Comparison of ENCODE assay signal across 12 cellular contexts in genomic region chr3:188881954-188882641, GRCh38.
DNase-seq lines count a peak whose midpoint lies in the region; TF ChIP-seq lines count a peak whose summit lies in the region.
"Had no signal": no experiment of that assay in that cellular context is flagged by ENCODE, and none has a peak within 500 bp of the region (broad histone marks: within the 10 kb centered on the region; RNA-seq: fewer than 3 reads in every experiment).

No MANE protein-coding gene starts in this region.

- H3K27ac Mint-ChIP-seq in osteocyte (ENCODE audit: unreplicated experiment) (peak overlapping the region; percentile 74), progenitor cell of endocrine pancreas (no peak overlapping the region)
- H3K27ac Mint-ChIP-seq: stimulated activated naive B cell treated with anti-CD40 and anti-IgM and Interleukin-4, amounts not matched to agents 10 μg/mL and 1 μg/mL and 100 μg/mL, for 72 hours had no signal

- POLR2A ChIA-PET in PC-9 (lab: Charles Lee; ENCODE audit: unreplicated experiment) = interaction anchor here (0.6 to 1.2 kb wide), 5 partner anchors 9 to 1478 kb away, joined by 3 to 11 read pairs (median 3); no protein-coding TSS in a partner anchor

- H3K4me1 Mint-ChIP-seq in osteocyte (ENCODE audit: unreplicated experiment) (peaks cover 19% of the 10 kb centered on the region), progenitor cell of endocrine pancreas (ENCODE audit: low read depth) (peaks cover 4% of the 10 kb centered on the region)

- no peak overlapping the region for H3K4me3 ChIP-seq in PC-9
- no peak overlapping the region for H3K4me3 ChIP-seq in epithelial cell of proximal tubule (ENCODE audit: low read depth, low read length)
- H3K4me3 ChIP-seq: spleen had no signal

- H3K79me2 ChIP-seq in PC-9 (ENCODE audit: low read depth) = no peaks in the 10 kb centered on the region

- H3K27me3 Mint-ChIP-seq in osteocyte (ENCODE audit: unreplicated experiment) (no peaks in the 10 kb centered on the region), progenitor cell of endocrine pancreas (no peaks in the 10 kb centered on the region)
- H3K27me3 Mint-ChIP-seq: stimulated activated naive B cell treated with anti-CD40 and anti-IgM and Interleukin-4, amounts not matched to agents 10 μg/mL and 1 μg/mL and 100 μg/mL, for 72 hours had no signal

- no TSS peak for BruUV-seq in PC-9 (replicated peaks; lab: Mats Ljungman, UMichigan)

- peak overlapping the region; percentile 51 for H3K4me2 ChIP-seq in PC-9

- DNase-seq in Daoy (ENCODE audit: low read depth) (peak; percentile 76), PC-9 (peak in 1 of 2 experiments; percentile 96), epithelial cell of proximal tubule (ENCODE audit: low read depth) (peak; percentile 29), osteocyte (ENCODE audit: extremely low spot score, unreplicated experiment) (no peak), NCI-H748 (lab: John Stamatoyannopoulos, UW; ENCODE audit: unreplicated experiment) (no peak), putamen (ENCODE audit: low spot score) (no peak), NCI-H146 treated with DMSO at 0.1 percent for 48 hours (lab: John Stamatoyannopoulos, UW; ENCODE audit: unreplicated experiment) (no peak), progenitor cell of endocrine pancreas (ENCODE audit: low spot score, unreplicated experiment) (no peak)
- DNase-seq: DMS79 treated with DMSO at 0.1 percent for 48 hours; NCI-H526 treated with DMSO at 0.1 percent for 48 hours; spleen; stimulated activated naive B cell treated with anti-CD40 and anti-IgM and Interleukin-4, amounts not matched to agents 10 μg/mL and 1 μg/mL and 100 μg/mL, for 72 hours had no signal

- H3K4me3 Mint-ChIP-seq in osteocyte (ENCODE audit: unreplicated experiment) (no peak overlapping the region), progenitor cell of endocrine pancreas (ENCODE audit: low read depth) (no peak overlapping the region)
- H3K4me3 Mint-ChIP-seq: stimulated activated naive B cell treated with anti-CD40 and anti-IgM and Interleukin-4, amounts not matched to agents 10 μg/mL and 1 μg/mL and 100 μg/mL, for 72 hours had no signal

- CTCF ChIA-PET in PC-9 (lab: Charles Lee) = interaction anchor here (0.9 to 1.8 kb wide), 5 partner anchors 18 to 1144 kb away, joined by 3 to 8 read pairs (median 4); no protein-coding TSS in a partner anchor

- intact Hi-C loops in PC-9 (cut with micrococcal nuclease; ENCODE audit: unreplicated experiment) = loop anchor here (1.0 to 5.0 kb wide), 5 partner anchors 65 to 1145 kb away; no protein-coding TSS in a partner anchor

- no peaks in the 10 kb centered on the region for H3K9me2 ChIP-seq in PC-9 (ENCODE audit: insufficient read depth)

- H3K27ac ChIP-seq in PC-9 = peak overlapping the region; percentile 57

- H3K4me1 ChIP-seq in PC-9 (replicated peaks; ENCODE audit: insufficient read depth) = peaks cover 25% of the 10 kb centered on the region

- TF ChIP-seq CTCF in PC-9 (conservative IDR thresholded peaks at IDR 0.05) (no peak), epithelial cell of proximal tubule (conservative IDR thresholded peaks at IDR 0.05; ENCODE audit: low read depth, low read length) (no peak), osteocyte (IDR thresholded peaks at IDR 0.05) (no peak), progenitor cell of endocrine pancreas (IDR thresholded peaks at IDR 0.05; ENCODE audit: unreplicated experiment) (no peak)

- no peaks in the 10 kb centered on the region for H3K36me3 ChIP-seq in PC-9 (ENCODE audit: low read depth)

- no peaks in the 10 kb centered on the region for H3K27me3 ChIP-seq in PC-9 (ENCODE audit: insufficient read depth, low read depth)
- H3K27me3 ChIP-seq: spleen had no signal

- H3F3A ChIP-seq in PC-9 (ENCODE audit: insufficient read depth, low read depth) = peaks cover 18% of the 10 kb centered on the region

- no peaks in the 10 kb centered on the region for H3K9me3 ChIP-seq in PC-9 (ENCODE audit: insufficient read depth, low read depth)
- H3K9me3 ChIP-seq: spleen had no signal

- peaks cover 25% of the 10 kb centered on the region for H3K36me3 Mint-ChIP-seq in osteocyte (ENCODE audit: unreplicated experiment)
- peaks cover 26% of the 10 kb centered on the region for H3K36me3 Mint-ChIP-seq in progenitor cell of endocrine pancreas (ENCODE audit: insufficient read depth)

- no peaks in the 10 kb centered on the region for H4K20me1 ChIP-seq in PC-9 (ENCODE audit: insufficient read depth)

- H3K9me3 Mint-ChIP-seq in osteocyte (ENCODE audit: unreplicated experiment) (no peaks in the 10 kb centered on the region), progenitor cell of endocrine pancreas (ENCODE audit: low read depth) (peaks cover 4% of the 10 kb centered on the region)

- H2AFZ ChIP-seq in PC-9 = no peak overlapping the region

Comparison
In these comparisons a context has a peak if more than half of its experiments do, and no peak if none do; other contexts are left out.
1. DNase-seq: peak in Daoy (single experiment) and epithelial cell of proximal tubule (single experiment); none in osteocyte (single experiment), NCI-H748 (single experiment), putamen (single experiment), NCI-H146 treated with DMSO at 0.1 percent for 48 hours (single experiment) and progenitor cell of endocrine pancreas (single experiment).